ENCODE assay signal across 11 cellular contexts in the genomic region with DNA sequence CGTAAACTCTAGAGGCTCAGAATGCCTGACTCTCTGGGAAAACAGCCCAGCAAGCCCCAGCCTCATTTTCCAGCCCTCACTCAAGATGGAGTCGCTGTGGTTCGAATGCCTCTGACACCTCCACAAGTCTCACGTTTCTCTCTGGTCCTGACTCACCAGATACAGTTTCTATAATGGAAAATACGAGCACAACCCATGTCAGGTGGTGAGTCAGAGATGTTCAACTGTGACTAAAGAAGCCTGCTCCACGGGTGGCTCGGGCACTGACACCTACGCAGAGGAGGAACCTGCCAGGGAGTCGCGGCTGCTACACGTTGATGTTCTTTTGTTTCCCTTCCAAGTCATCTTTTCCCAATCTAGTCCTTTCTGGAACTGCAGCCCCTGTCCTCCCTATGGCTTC.
DNase-seq lines count a peak whose midpoint lies in the region; ATAC-seq lines count a peak whose summit lies in the region.
"Had no signal": no experiment of that assay in that cellular context is flagged by ENCODE, and none has a peak within 500 bp of the region (broad histone marks: within the 10 kb centered on the region; RNA-seq: fewer than 3 reads in every experiment).

No MANE protein-coding gene starts in this region.

- no peak for ATAC-seq in GM18870 (IDR thresholded peaks at IDR 0.05; ENCODE audit: unreplicated experiment)
- ATAC-seq: naive thymus-derived CD8-positive, alpha-beta T cell had no signal

- DNase-seq in NCI-H1092 treated with DMSO at 0.1 percent for 48 hours (lab: John Stamatoyannopoulos, UW) = peak; percentile 49
- DNase-seq in NCI-H1092 (lab: John Stamatoyannopoulos, UW) = no peak
- peak; percentile 30 for DNase-seq in activated T-cell treated with anti-CD3 and anti-CD28 coated beads for 4 hours
- DNase-seq in fibroblast of the conjunctiva (ENCODE audit: low read depth) = peak; percentile 18
- peak; percentile 45 to 47 for DNase-seq in stimulated activated CD8-positive, alpha-beta memory T cell treated with anti-CD3 and anti-CD28 coated beads, Interleukin-7, amount 100 ng/mL, for 4 hours (ENCODE audit: low read depth in 2 of 2)
- DNase-seq in NCI-H82 (lab: John Stamatoyannopoulos, UW) = no peak
- no peak for DNase-seq in SIG-M5 treated with dmso at 0.1 percent for 504 hours (lab: John Stamatoyannopoulos, UW; ENCODE audit: unreplicated experiment)
- DNase-seq: cerebellar nuclear complex; naive thymus-derived CD8-positive, alpha-beta T cell; NCI-H1694 treated with DMSO at 0.1 percent for 48 hours had no signal

Comparison
In these comparisons a context has a peak if more than half of its experiments do, and no peak if none do; other contexts are left out.
1. DNase-seq: peak in NCI-H1092 treated with DMSO at 0.1 percent for 48 hours (single experiment), activated T-cell treated with anti-CD3 and anti-CD28 coated beads for 4 hours (single experiment), fibroblast of the conjunctiva (single experiment) and stimulated activated CD8-positive, alpha-beta memory T cell treated with anti-CD3 and anti-CD28 coated beads, Interleukin-7, amount 100 ng/mL, for 4 hours (2 of 2); none in NCI-H1092 (single experiment), NCI-H82 (single experiment) and SIG-M5 treated with dmso at 0.1 percent for 504 hours (single experiment).